17 cellular contexts compared by ENCODE assay signal in genomic region chr6:170284126-170284773, GRCh38. TPM values are rescaled to one million over a fixed set of nuclear protein-coding genes. Genes with fewer than 3 reads are reported as not detected.
A peak's percentile ranks its signal among the peaks of the same experiment; 100 is the strongest.
DNase-seq lines count a peak whose midpoint lies in the region; ATAC-seq and TF ChIP-seq lines count a peak whose summit lies in the region.
"Had no signal": no experiment of that assay in that cellular context is flagged by ENCODE, and none has a peak within 500 bp of the region (broad histone marks: within the 10 kb centered on the region; RNA-seq: fewer than 3 reads in every experiment).

No MANE protein-coding gene starts in this region.

- 92 to 94% methylated on average over 15 of the region's 15 CpGs for WGBS in testis, 2 donors

- TF ChIP-seq POLR2A in testis (IDR thresholded peaks at IDR 0.05) = no peak

- H3K27ac ChIP-seq in RWPE2 (ENCODE audit: poor library complexity, severe bottlenecking) (no peak overlapping the region), testis (no peak overlapping the region)
- H3K27ac ChIP-seq: C4-2B, PC-9 had no signal

- peak overlapping the region; percentile 68 for H3K27ac Mint-ChIP-seq in nephron progenitor cell
- H3K27ac Mint-ChIP-seq: HFFc6 had no signal

- H3K4me3 ChIP-seq in RWPE2 (ENCODE audit: severe bottlenecking) (no peak overlapping the region), testis (no peak overlapping the region)
- H3K4me3 ChIP-seq: PC-9 had no signal

- intact Hi-C loops in testis (cut with DNase I; ENCODE audit: low total_unique reads) = no loop called here

- peak; percentile 34 for DNase-seq in activated effector memory CD4-positive, alpha-beta T cell treated with anti-CD3 and anti-CD28 coated beads, Interleukin-2, amount 50 U/mL, for 16 hours
- no peak for DNase-seq in activated effector memory CD4-positive, alpha-beta T cell treated with Interleukin-2 at 50 U/mL for 16 hours
- peak; percentile 23 for DNase-seq in RWPE2 (ENCODE audit: low spot score)
- DNase-seq in nephron progenitor cell = no peak
- peak; percentile 3 for DNase-seq in testis
- DNase-seq in nucleus accumbens (lab: John Stamatoyannopoulos, UW) = no peak
- DNase-seq in NCI-H69 (lab: John Stamatoyannopoulos, UW) = no peak
- no peak for DNase-seq in activated CD4-positive, CD25-positive, alpha-beta regulatory T cell treated with anti-CD3 and anti-CD28 coated beads, Interleukin-2, amount 50 U/mL, for 72 hours
- DNase-seq: DMS79, HFFc6, Kasumi-1, NCI-H1417 treated with DMSO at 0.1 percent for 48 hours, NCI-H187, NCI-H2107, NCI-H446 treated with DMSO at 0.1 percent for 48 hours, PC-9 had no signal

- H3K36me3 Mint-ChIP-seq in nephron progenitor cell (ENCODE audit: low read depth) = peaks cover 64% of the 10 kb centered on the region

- H3K27me3 ChIP-seq in RWPE2 (ENCODE audit: insufficient read depth, poor library complexity, severe bottlenecking) (no peaks in the 10 kb centered on the region), testis (no peaks in the 10 kb centered on the region)

- H3K4me1 ChIP-seq in RWPE2 (ENCODE audit: insufficient read depth, poor library complexity, severe bottlenecking) (peaks cover 4% of the 10 kb centered on the region), testis (peaks cover 40% of the 10 kb centered on the region)

- no peak for ATAC-seq in RWPE2 (ENCODE audit: low read depth)

- H3K36me3 ChIP-seq in RWPE2 (ENCODE audit: low read depth) (peaks cover 60% of the 10 kb centered on the region), testis (ENCODE audit: low read depth, missing control alignments) (no peaks in the 10 kb centered on the region)

- H3K9me3 Mint-ChIP-seq in nephron progenitor cell = no peaks in the 10 kb centered on the region
- H3K9me3 Mint-ChIP-seq: HFFc6 had no signal

- TF ChIP-seq CTCF in RWPE2 (IDR thresholded peaks at IDR 0.05; ENCODE audit: poor library complexity, severe bottlenecking) (no peak), nephron progenitor cell (IDR thresholded peaks at IDR 0.05) (no peak), testis (IDR thresholded peaks at IDR 0.05) (no peak)

- peaks cover 20% of the 10 kb centered on the region for H3K27me3 Mint-ChIP-seq in nephron progenitor cell (ENCODE audit: low read depth, poor library complexity)

- no peaks in the 10 kb centered on the region for H3K9me3 ChIP-seq in RWPE2 (ENCODE audit: severe bottlenecking)
- no peaks in the 10 kb centered on the region for H3K9me3 ChIP-seq in testis

- H3K4me1 Mint-ChIP-seq in nephron progenitor cell = peaks cover 70% of the 10 kb centered on the region

- no peak overlapping the region for H3K4me3 Mint-ChIP-seq in nephron progenitor cell
- H3K4me3 Mint-ChIP-seq: HFFc6 had no signal

RNA-seq across cellular contexts. Expression of gene DLL1, which starts 6.6 kb away (rescaled TPM):
- total RNA-seq in testis = 1 to 10 TPM; 4.6 to 5.5 TPM
- 2.8 TPM for polyA plus RNA-seq in testis (ENCODE audit: insufficient read depth, low read depth, low replicate concordance)
- total RNA-seq: PC-9 had no signal

RNA-seq across cellular contexts. Expression of gene FAM120B, which starts 22.3 kb away (rescaled TPM):
- total RNA-seq in testis = 10 to 100 TPM; 40.6 to 62.2 TPM
- polyA plus RNA-seq in testis (ENCODE audit: insufficient read depth, low read depth, low replicate concordance) = 33.8 TPM

Comparison
In these comparisons a context has a peak if more than half of its experiments do, and no peak if none do; other contexts are left out.
1. DNase-seq: peak in activated effector memory CD4-positive, alpha-beta T cell treated with anti-CD3 and anti-CD28 coated beads, Interleukin-2, amount 50 U/mL, for 16 hours (single experiment), RWPE2 (single experiment) and testis (single experiment); none in activated effector memory CD4-positive, alpha-beta T cell treated with Interleukin-2 at 50 U/mL for 16 hours (single experiment), nephron progenitor cell (single experiment), nucleus accumbens (0 of 56), NCI-H69 (single experiment) and activated CD4-positive, CD25-positive, alpha-beta regulatory T cell treated with anti-CD3 and anti-CD28 coated beads, Interleukin-2, amount 50 U/mL, for 72 hours (single experiment).